ENCODE assay signal across 23 cellular contexts in the genomic region with DNA sequence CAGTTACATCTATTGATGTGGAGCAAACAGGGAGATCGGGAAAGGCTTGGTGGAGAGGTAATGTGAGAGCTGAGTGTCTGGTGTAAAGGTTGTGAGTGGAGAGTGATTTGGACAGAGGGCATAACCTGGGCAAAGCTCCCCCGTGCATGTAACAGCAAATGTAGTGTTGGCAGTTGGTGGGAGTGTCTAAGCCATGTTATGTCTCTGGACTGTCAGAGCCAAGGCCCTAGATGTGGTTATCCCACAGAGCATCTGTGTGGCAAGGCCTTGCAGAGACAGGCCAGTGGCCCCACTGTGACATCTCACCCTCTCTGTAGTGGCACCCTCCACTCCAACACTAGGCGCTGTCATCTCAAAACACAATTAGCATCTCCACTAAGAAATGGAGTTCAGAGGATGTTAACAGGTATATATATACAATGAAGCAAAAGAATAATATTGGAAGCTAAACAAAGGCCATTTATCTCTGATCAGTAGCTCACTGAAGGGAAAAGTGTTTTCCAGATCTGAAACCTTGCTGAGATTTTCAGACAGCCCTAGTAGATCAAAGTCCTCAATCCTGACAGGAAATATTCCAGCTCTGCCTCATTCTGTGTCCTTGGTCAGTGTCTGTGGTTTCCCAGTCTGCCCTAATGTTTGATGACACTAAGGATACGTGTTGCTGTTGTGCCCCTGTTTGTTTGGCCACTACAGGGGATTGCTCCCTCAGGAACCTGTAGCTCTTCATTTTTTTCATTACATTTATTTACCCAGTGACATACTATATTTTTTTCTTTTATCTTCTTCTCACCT. TPM values are rescaled to one million over a fixed set of nuclear protein-coding genes. Genes with fewer than 3 reads are reported as not detected.
DNase-seq lines count a peak whose midpoint lies in the region; ATAC-seq and TF ChIP-seq lines count a peak whose summit lies in the region.
"Had no signal": no experiment of that assay in that cellular context is flagged by ENCODE, and none has a peak within 500 bp of the region (broad histone marks: within the 10 kb centered on the region; RNA-seq: fewer than 3 reads in every experiment).

No MANE protein-coding gene starts in this region.

- 0 out of 2 replicates have a peak, but pooled peaks cover 7% of the 10 kb centered on the region for H3K9me3 ChIP-seq in BLaER1
- H3K9me3 ChIP-seq in RWPE2 (ENCODE audit: severe bottlenecking) = no peaks in the 10 kb centered on the region
- H3K9me3 ChIP-seq: A549, spleen had no signal

- ATAC-seq in RWPE2 (ENCODE audit: low read depth) (no peak), GM21786 (IDR thresholded peaks at IDR 0.05; ENCODE audit: unreplicated experiment) (no peak)
- ATAC-seq: A549; activated naive CD8-positive, alpha-beta T cell treated with anti-CD3 and anti-CD28 coated beads, Interleukin-2, amount 50 U/mL, for 24 hours; naive thymus-derived CD4-positive, alpha-beta T cell had no signal

- TF ChIP-seq CTCF in RWPE2 (IDR thresholded peaks at IDR 0.05; ENCODE audit: poor library complexity, severe bottlenecking) = no peak

- H3K27me3 ChIP-seq in BLaER1 (no peaks in the 10 kb centered on the region), RWPE2 (ENCODE audit: insufficient read depth, poor library complexity, severe bottlenecking) (no peaks in the 10 kb centered on the region)
- H3K27me3 ChIP-seq: spleen had no signal

- H4K20me1 ChIP-seq in BLaER1 = peaks cover 88% of the 10 kb centered on the region

- H3K4me2 ChIP-seq in BLaER1 = peak overlapping the region; percentile 61
- H3K4me2 ChIP-seq: A549 had no signal

- H3K4me3 ChIP-seq in BLaER1 (no peak overlapping the region), RWPE2 (ENCODE audit: severe bottlenecking) (no peak overlapping the region)
- H3K4me3 ChIP-seq: A549, GM23248, spleen had no signal

- DNase-seq in RWPE2 (ENCODE audit: low spot score) (no peak), epithelial cell of prostate (ENCODE audit: low read depth, low spot score) (no peak), myocyte (ENCODE audit: low read depth) (peak; percentile 54), NCI-H345 treated with DMSO at 0.1 percent for 48 hours (lab: John Stamatoyannopoulos, UW; ENCODE audit: unreplicated experiment) (no peak), iPS-NIHi11 (ENCODE audit: low spot score) (no peak)
- no peak for DNase-seq in central memory CD4-positive, alpha-beta T cell
- DNase-seq: activated CD4-positive, alpha-beta T cell treated with anti-CD3 and anti-CD28 coated beads for 48 hours; activated naive CD8-positive, alpha-beta T cell treated with anti-CD3 and anti-CD28 coated beads, Interleukin-2, amount 50 U/mL, for 24 hours; activated T-cell treated with anti-CD3 and anti-CD28 coated beads, Interleukin-2, amount 50 U/mL, for 24 hours; cerebellar nuclear complex; GDM1; GM23248; head of caudate nucleus; naive thymus-derived CD4-positive, alpha-beta T cell; NCI-H1436; NCI-H2081 treated with DMSO at 0.1 percent for 48 hours; NCI-H345; spleen; stimulated activated CD4-positive, alpha-beta T cell treated with anti-CD3 and anti-CD28 coated beads, Interleukin-2, amount 100 ng/mL, for 48 hours had no signal

- no peak overlapping the region for H3K9ac ChIP-seq in BLaER1
- H3K9ac ChIP-seq: GM23248 had no signal

- H3K27ac ChIP-seq in BLaER1 (peak overlapping the region; percentile 5; the same call in 1 of the 2 replicates), RWPE2 (ENCODE audit: poor library complexity, severe bottlenecking) (peak overlapping the region; percentile 58), epithelial cell of prostate (peak overlapping the region; percentile 73)
- H3K27ac ChIP-seq: A549, GM23248, RWPE1 had no signal

- H3K4me1 ChIP-seq in BLaER1 = peaks cover 47% of the 10 kb centered on the region
- H3K4me1 ChIP-seq in RWPE2 (ENCODE audit: insufficient read depth, poor library complexity, severe bottlenecking) = peaks cover 56% of the 10 kb centered on the region
- H3K4me1 ChIP-seq: A549 had no signal

- H3K36me3 ChIP-seq in BLaER1 = peaks cover 24% of the 10 kb centered on the region
- peaks cover 11% of the 10 kb centered on the region; the same call in 1 of the 2 replicates for H3K36me3 ChIP-seq in RWPE2 (ENCODE audit: low read depth)
- H3K36me3 ChIP-seq: spleen had no signal

RNA-seq across cellular contexts. Expression of gene POLR1D, which starts 20.2 kb away (rescaled TPM):
- total RNA-seq in myocyte = 93.6 and 112 TPM in 2 replicates
- 74.7 TPM for polyA plus RNA-seq in myocyte (2012)

RNA-seq across cellular contexts. Expression of gene LNX2, which starts 21.6 kb away (rescaled TPM):
- 7.2 and 8.9 TPM in 2 replicates for total RNA-seq in myocyte
- 2.9 TPM for polyA plus RNA-seq in myocyte (2012)

Comparison
In these comparisons a context has a peak if more than half of its experiments do, and no peak if none do; other contexts are left out.
1. H3K27ac ChIP-seq: peak in every context shown above with its lines; median percentile 73 in epithelial cell of prostate; 58 in RWPE2; 5 in BLaER1.